ENCODE assay signal across 18 cellular contexts in the genomic region with DNA sequence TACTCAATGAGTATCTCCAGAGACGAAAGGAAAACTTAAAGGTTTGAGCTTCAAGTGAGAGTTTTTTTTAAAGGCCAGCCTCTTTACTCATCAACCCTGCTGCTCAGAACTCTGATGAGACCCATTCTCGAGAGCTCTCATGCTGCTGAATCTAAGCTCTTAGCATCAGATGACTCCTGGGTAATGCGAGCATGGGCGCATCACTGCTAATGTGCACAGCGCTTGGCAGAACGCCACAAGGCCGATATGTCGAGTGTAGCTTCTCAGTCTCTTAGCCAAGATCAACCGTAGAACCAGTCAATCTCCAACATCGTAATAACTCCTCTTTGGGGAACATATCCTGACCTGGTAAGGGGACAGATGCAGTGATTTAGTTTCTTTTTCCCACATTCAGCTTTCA. TPM values are rescaled to one million over a fixed set of nuclear protein-coding genes. Genes with fewer than 3 reads are reported as not detected.
DNase-seq lines count a peak whose midpoint lies in the region; ATAC-seq and FAIRE-seq lines count a peak whose summit lies in the region.
"Had no signal": no experiment of that assay in that cellular context is flagged by ENCODE, and none has a peak within 500 bp of the region (broad histone marks: within the 10 kb centered on the region; RNA-seq: fewer than 3 reads in every experiment).

No MANE protein-coding gene starts in this region.

- H3K9me3 Mint-ChIP-seq in activated naive CD4-positive, alpha-beta T cell treated with anti-CD3 and anti-CD28 coated beads, Interleukin-2, amount 10 ng/mL, durations not matched to agents 7 days and 5 days, result no peaks in the 10 kb centered on the region
- H3K9me3 Mint-ChIP-seq: activated naive CD8-positive, alpha-beta T cell treated with anti-CD3 and anti-CD28 coated beads, Interleukin-2, amount 10 ng/mL, durations not matched to agents 7 days and 5 days; GM23338; immature natural killer cell; naive thymus-derived CD8-positive, alpha-beta T cell; WTC11 had no signal

- no peaks in the 10 kb centered on the region for H3K4me1 Mint-ChIP-seq in activated naive CD4-positive, alpha-beta T cell treated with anti-CD3 and anti-CD28 coated beads, Interleukin-2, amount 10 ng/mL, durations not matched to agents 7 days and 5 days
- H3K4me1 Mint-ChIP-seq: activated naive CD8-positive, alpha-beta T cell treated with anti-CD3 and anti-CD28 coated beads, Interleukin-2, amount 10 ng/mL, durations not matched to agents 7 days and 5 days; GM23338; immature natural killer cell; naive thymus-derived CD8-positive, alpha-beta T cell; T-helper 17 cell; WTC11 had no signal

- FAIRE-seq in islet of Langerhans (lab: Jason Lieb, UNC), result peak; percentile 24

- H3K36me3 Mint-ChIP-seq in activated naive CD4-positive, alpha-beta T cell treated with anti-CD3 and anti-CD28 coated beads, Interleukin-2, amount 10 ng/mL, durations not matched to agents 7 days and 5 days, result no peaks in the 10 kb centered on the region
- H3K36me3 Mint-ChIP-seq: activated naive CD8-positive, alpha-beta T cell treated with anti-CD3 and anti-CD28 coated beads, Interleukin-2, amount 10 ng/mL, durations not matched to agents 7 days and 5 days; immature natural killer cell; naive thymus-derived CD8-positive, alpha-beta T cell; WTC11 had no signal

- H3K27ac Mint-ChIP-seq in activated naive CD4-positive, alpha-beta T cell treated with anti-CD3 and anti-CD28 coated beads, Interleukin-2, amount 10 ng/mL, durations not matched to agents 7 days and 5 days, result no peak overlapping the region
- H3K27ac Mint-ChIP-seq: activated CD8-positive, alpha-beta T cell treated with anti-CD3 and anti-CD28 coated beads, Interleukin-2, amount 10 ng/mL, durations not matched to agents 7 days and 5 days; activated naive CD8-positive, alpha-beta T cell treated with anti-CD3 and anti-CD28 coated beads, Interleukin-2, amount 10 ng/mL, durations not matched to agents 7 days and 5 days; GM23338; immature natural killer cell; naive thymus-derived CD8-positive, alpha-beta T cell; T-helper 17 cell; WTC11 had no signal

- peak; percentile 9 for DNase-seq in LHCN-M2 (ENCODE audit: low read depth)
- DNase-seq in NCI-H2029 treated with DMSO at 0.1 percent for 48 hours (lab: John Stamatoyannopoulos, UW), result peak; percentile 37
- peak; percentile 50 for DNase-seq in NCI-H69 (lab: John Stamatoyannopoulos, UW)
- DNase-seq in activated naive CD4-positive, alpha-beta T cell treated with anti-CD3 and anti-CD28 coated beads, Interleukin-2, amount 10 ng/mL, durations not matched to agents 7 days and 5 days, result no peak
- no peak for DNase-seq in mesenteric fat pad (ENCODE audit: low spot score)
- DNase-seq: activated CD8-positive, alpha-beta T cell treated with anti-CD3 and anti-CD28 coated beads, Interleukin-2, amount 10 ng/mL, durations not matched to agents 7 days and 5 days; activated naive CD8-positive, alpha-beta T cell treated with anti-CD3 and anti-CD28 coated beads, Interleukin-2, amount 10 ng/mL, durations not matched to agents 7 days and 5 days; esophagus squamous epithelium; head of caudate nucleus; immature natural killer cell; MV-4-11; naive thymus-derived CD8-positive, alpha-beta T cell; T-helper 17 cell; testis had no signal

- no peak overlapping the region for H3K4me3 Mint-ChIP-seq in activated naive CD4-positive, alpha-beta T cell treated with anti-CD3 and anti-CD28 coated beads, Interleukin-2, amount 10 ng/mL, durations not matched to agents 7 days and 5 days
- H3K4me3 Mint-ChIP-seq: activated CD8-positive, alpha-beta T cell treated with anti-CD3 and anti-CD28 coated beads, Interleukin-2, amount 10 ng/mL, durations not matched to agents 7 days and 5 days; activated naive CD8-positive, alpha-beta T cell treated with anti-CD3 and anti-CD28 coated beads, Interleukin-2, amount 10 ng/mL, durations not matched to agents 7 days and 5 days; GM23338; immature natural killer cell; naive thymus-derived CD8-positive, alpha-beta T cell; T-helper 17 cell; WTC11 had no signal

- peaks cover 11% of the 10 kb centered on the region for H3K27me3 Mint-ChIP-seq in activated naive CD4-positive, alpha-beta T cell treated with anti-CD3 and anti-CD28 coated beads, Interleukin-2, amount 10 ng/mL, durations not matched to agents 7 days and 5 days

- CTCF ChIA-PET in activated naive CD4-positive, alpha-beta T cell treated with anti-CD3 and anti-CD28 coated beads, Interleukin-2, amount 10 ng/mL, durations not matched to agents 7 days and 5 days (lab: Charles Lee), result no interaction called here

- no peak for ATAC-seq in GM18861 (IDR thresholded peaks at IDR 0.05; ENCODE audit: unreplicated experiment)
- ATAC-seq: activated CD8-positive, alpha-beta T cell treated with anti-CD3 and anti-CD28 coated beads, Interleukin-2, amount 10 ng/mL, durations not matched to agents 7 days and 5 days; GM23338; naive thymus-derived CD8-positive, alpha-beta T cell; T-helper 17 cell; WTC11 had no signal

RNA-seq across cellular contexts. Expression of a gene that starts 30.1 kb away (rescaled TPM):
- total RNA-seq in LHCN-M2 (2014; rRNA removed) (21.6 and 34.7 TPM in 2 replicates), mesenteric fat pad (122 TPM)
- polyA plus RNA-seq in LHCN-M2 (2012), result 16.7 TPM

Comparison
In these comparisons a context has a peak if more than half of its experiments do, and no peak if none do; other contexts are left out.
1. DNase-seq: peak in LHCN-M2 (single experiment), NCI-H2029 treated with DMSO at 0.1 percent for 48 hours (single experiment) and NCI-H69 (single experiment); none in activated naive CD4-positive, alpha-beta T cell treated with anti-CD3 and anti-CD28 coated beads, Interleukin-2, amount 10 ng/mL, durations not matched to agents 7 days and 5 days (single experiment) and mesenteric fat pad (single experiment).